Comparison of ENCODE assay signal across 1 cellular context in the genomic region with DNA sequence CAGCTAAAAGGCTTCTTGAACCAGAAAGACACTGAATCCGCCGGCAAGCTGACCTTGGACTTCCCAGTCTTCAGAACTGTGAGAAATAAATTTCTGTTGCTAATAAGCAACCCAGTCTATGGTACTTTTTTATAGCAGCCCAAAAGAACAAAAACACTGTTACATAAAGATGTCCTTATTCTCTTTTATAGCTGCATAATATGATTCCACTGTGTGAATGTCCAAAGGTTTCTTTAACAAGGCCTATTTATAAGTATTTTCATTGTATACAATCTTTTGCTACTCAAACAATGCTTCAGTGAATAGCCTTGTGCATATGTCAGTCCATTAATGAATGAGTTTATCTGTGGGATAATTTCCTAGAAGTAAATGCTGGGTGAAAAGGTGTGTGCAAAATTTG.
TF ChIP-seq lines count a peak whose summit lies in the region.

No MANE protein-coding gene starts in this region.

TF ChIP-seq in IMR-90, 13 proteins besides CTCF, POLR2A, EP300 and RAD21 (continued from another document):
- TF ChIP-seq CHD1 (IDR thresholded peaks at IDR 0.05; ENCODE audit: low read depth, low read length) (no peak), MAFK (IDR thresholded peaks at IDR 0.05; ENCODE audit: low read depth, low read length) (no peak), NFE2L2 (IDR thresholded peaks at IDR 0.05; ENCODE audit: low read depth, low read length) (no peak), RFX5 (IDR thresholded peaks at IDR 0.05; ENCODE audit: low read depth, low read length) (no peak), SMC3 (IDR thresholded peaks at IDR 0.05; ENCODE audit: low read depth, low read length) (no peak)
- TF ChIP-seq, protein P1, sequence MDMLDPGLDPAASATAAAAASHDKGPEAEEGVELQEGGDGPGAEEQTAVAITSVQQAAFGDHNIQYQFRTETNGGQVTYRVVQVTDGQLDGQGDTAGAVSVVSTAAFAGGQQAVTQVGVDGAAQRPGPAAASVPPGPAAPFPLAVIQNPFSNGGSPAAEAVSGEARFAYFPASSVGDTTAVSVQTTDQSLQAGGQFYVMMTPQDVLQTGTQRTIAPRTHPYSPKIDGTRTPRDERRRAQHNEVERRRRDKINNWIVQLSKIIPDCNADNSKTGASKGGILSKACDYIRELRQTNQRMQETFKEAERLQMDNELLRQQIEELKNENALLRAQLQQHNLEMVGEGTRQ (IDR thresholded peaks at IDR 0.05; ENCODE audit: low read depth, low read length) = no peak
